ENCODE assay signal across 27 cellular contexts in the genomic region with DNA sequence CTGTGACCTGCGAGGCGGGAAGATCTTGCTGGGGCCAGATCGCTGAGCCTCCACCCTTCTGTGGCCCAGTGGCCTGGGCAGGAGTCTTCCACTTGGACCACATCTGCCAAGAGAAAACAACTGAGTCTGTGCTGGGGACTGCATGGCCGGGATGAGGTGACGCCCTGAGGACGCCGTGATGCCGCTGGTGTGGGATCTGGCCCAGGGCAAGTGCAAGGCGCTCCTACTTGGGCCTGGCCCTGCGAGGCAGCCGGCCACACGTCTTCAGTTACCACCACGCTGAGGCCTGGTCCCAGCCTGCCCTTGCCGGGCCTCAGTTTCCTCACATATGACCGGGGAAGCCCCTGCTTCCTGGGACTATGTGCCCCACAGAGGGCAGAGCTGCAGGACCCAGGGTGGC.
"Had no signal": no experiment of that assay in that cellular context is flagged by ENCODE, and none has a peak within 500 bp of the region (broad histone marks: within the 10 kb centered on the region; RNA-seq: fewer than 3 reads in every experiment).

No MANE protein-coding gene starts in this region.

- H3K36me3 ChIP-seq: brain microvascular endothelial cell had no signal

- DNase-seq: activated B cell treated with CpG ODN at 0.5 μM for 24 hours; activated CD4-positive, alpha-beta memory T cell treated with anti-CD3 and anti-CD28 coated beads for 36 hours; activated CD4-positive, alpha-beta T cell treated with anti-CD3 and anti-CD28 coated beads for 1 hour; activated CD4-positive, alpha-beta T cell treated with anti-CD3 and anti-CD28 coated beads, Interleukin-2, amount 10 ng/mL, durations not matched to agents 24 days and 14 days; activated CD8-positive, alpha-beta memory T cell treated with anti-CD3 and anti-CD28 coated beads for 24 hours; activated gamma-delta T cell; activated naive CD4-positive, alpha-beta T cell treated with anti-CD3 and anti-CD28 coated beads for 36 hours; activated T-cell treated with anti-CD3 and anti-CD28 coated beads, Interleukin-2, amount 50 U/mL, for 4 hours; amygdala; brain microvascular endothelial cell; NCI-H1092; NCI-H1417; NCI-H1930; NCI-H2107; NCI-H345; NCI-H510A treated with DMSO at 0.1 percent for 48 hours; NCI-H69; NK-92 treated with Interleukin-12 subunit alpha and Interleukin-12 subunit beta, amount 100 ng/mL, for 24 hours; OCI-M1; RPMI8226; T-cell; T-helper 2 cell; T1000 had no signal

- FAIRE-seq: TTC549 had no signal

- H3K4me3 ChIP-seq: SK-N-MC had no signal

- H3K27ac ChIP-seq: brain microvascular endothelial cell, KMS-11, SK-N-MC had no signal

- H3K9ac ChIP-seq: KMS-11 had no signal

- ATAC-seq: activated T-cell treated with anti-CD3 and anti-CD28 coated beads, Interleukin-2, amount 50 U/mL, for 4 hours; Panc1; T-cell had no signal

- H3K4me2 ChIP-seq: KMS-11 had no signal

- H3K27me3 ChIP-seq: brain microvascular endothelial cell had no signal
